Comparison of ENCODE assay signal across 14 cellular contexts in genomic region chr2:183998041-183998796, GRCh38.
DNase-seq lines count a peak whose midpoint lies in the region; ATAC-seq, FAIRE-seq and TF ChIP-seq lines count a peak whose summit lies in the region.
"Had no signal": no experiment of that assay in that cellular context is flagged by ENCODE, and none has a peak within 500 bp of the region (broad histone marks: within the 10 kb centered on the region; RNA-seq: fewer than 3 reads in every experiment).

No MANE protein-coding gene starts in this region.

- DNase-seq in H1 (ENCODE audit: low read depth in 1 of 2, low spot score in 2 of 2) (no peak), NCI-H2029 (lab: John Stamatoyannopoulos, UW) (no peak), foreskin keratinocyte (no peak), Ammon's horn (ENCODE audit: low spot score) (no peak)
- DNase-seq in effector CD8-positive, alpha-beta T cell (lab: John Stamatoyannopoulos, UW), result no peak
- DNase-seq: activated T-cell treated with anti-CD3 and anti-CD28 coated beads for 4 hours; CD4-positive, alpha-beta T cell; left cardiac atrium; NCI-H69; T1000 had no signal

- POLR2A ChIA-PET in H1 (lab: Charles Lee; ENCODE audit: partially characterized antibody), result no interaction called here

- H4K5ac ChIP-seq in H1 (ENCODE audit: insufficient read length, low read depth, low read length), result no peak overlapping the region

- H3K27me3 ChIP-seq in H1 (replicated peaks in 1 of 4; ENCODE audit: control insufficient read depth in 3 of 4, extremely low read depth in 1 of 4, insufficient read depth in 3 of 4, low read length in 3 of 4), result no peaks in the 10 kb centered on the region
- no peaks in the 10 kb centered on the region for H3K27me3 ChIP-seq in foreskin keratinocyte

- H2BK5ac ChIP-seq in H1 (ENCODE audit: low read depth, low read length), result no peak overlapping the region

- no peak overlapping the region for H3K23ac ChIP-seq in H1 (ENCODE audit: insufficient read length)

- no peak overlapping the region for H2BK120ac ChIP-seq in H1 (replicated peaks; ENCODE audit: low read depth, low read length)

- H3K27ac ChIP-seq in H1 (ENCODE audit: low read depth, low read length), result no peak overlapping the region
- no peak overlapping the region for H3K27ac ChIP-seq in foreskin keratinocyte

- H2BK15ac ChIP-seq in H1 (ENCODE audit: low read length), result no peak overlapping the region

- no peaks in the 10 kb centered on the region for H3K9me3 ChIP-seq in H1 (ENCODE audit: insufficient read depth in 2 of 2, low read depth in 1 of 2, low read length in 1 of 2)

- H3K4me1 ChIP-seq in H1 (replicated peaks in 1 of 4; ENCODE audit: control insufficient read depth in 3 of 4, insufficient read depth in 4 of 4, low read length in 3 of 4) (peaks cover 0 to 9% (median 3%) of the 10 kb centered on the region in 4 experiments; a peak in 2 of 7 replicates), foreskin keratinocyte (no peaks in the 10 kb centered on the region)

- H3K79me2 ChIP-seq in H1 (ENCODE audit: control insufficient read depth in 1 of 2, insufficient read depth in 2 of 2, low read length in 2 of 2), result no peaks in the 10 kb centered on the region

- no peaks in the 10 kb centered on the region for H3K23me2 ChIP-seq in H1 (ENCODE audit: low read depth, low read length)

- H3K36me3 ChIP-seq in H1 (ENCODE audit: control insufficient read depth in 2 of 4, insufficient read depth in 4 of 4, low read length in 3 of 4), result no peaks in the 10 kb centered on the region

- CTCF ChIA-PET in H1 (lab: Charles Lee; ENCODE audit: partially characterized antibody), result no interaction called here

- no peak overlapping the region for H3K4ac ChIP-seq in H1 (replicated peaks; ENCODE audit: insufficient read length, low read depth, low read length)

- H2BK12ac ChIP-seq in H1 (ENCODE audit: low read depth, low read length), result 0 out of 2 replicates have a peak overlapping the region, but pooled peaks have one; percentile 35

- no peak overlapping the region for H2AFZ ChIP-seq in H1 (ENCODE audit: low read length)

- no peak overlapping the region for H2AK5ac ChIP-seq in H1 (ENCODE audit: low read depth, low read length)

- TF ChIP-seq POLR2A in H1 (IDR thresholded peaks at IDR 0.05; ENCODE audit: control extremely low read depth in 1 of 2, low read depth in 2 of 2, low read length in 2 of 2), result no peak

- 0 out of 4 replicates have a peak overlapping the region, but pooled peaks of 1 of the 2 experiments have one; percentile 32 for H3K4me2 ChIP-seq in H1 (ENCODE audit: insufficient read depth in 1 of 2, low read depth in 2 of 2, low read length in 2 of 2)

- no peak overlapping the region for H4K91ac ChIP-seq in H1 (replicated peaks; ENCODE audit: insufficient read length, low read length)

- WGBS in H1 (ENCODE audit: extremely low coverage in 1 of 2, insufficient coverage in 1 of 2, insufficient read length in 1 of 2, insufficient replicate concordance in 2 of 2, low coverage in 1 of 2, low lambda C conversion rate in 2 of 2, missing lambda C conversion rate in 1 of 2), 2 experiments, result 98% methylated on average over 3 of the region's 3 CpGs; no CpG with 5 or more reads in 1 of the 2 experiments

- H2BK20ac ChIP-seq in H1 (ENCODE audit: low read length), result 0 out of 2 replicates have a peak overlapping the region, but pooled peaks have one; percentile 17

- no peak overlapping the region for H3K18ac ChIP-seq in H1 (ENCODE audit: extremely low read depth, low read length)

- no peak overlapping the region for H3K14ac ChIP-seq in H1 (ENCODE audit: insufficient read length)

- TF ChIP-seq CTCF in H1 (IDR thresholded peaks at IDR 0.05; ENCODE audit: control extremely low read depth in 1 of 3, insufficient read depth in 1 of 3, low read depth in 1 of 3, low read length in 3 of 3), result no peak
- no peak for TF ChIP-seq CTCF in foreskin keratinocyte (conservative IDR thresholded peaks at IDR 0.05)

- H4K8ac ChIP-seq in H1 (ENCODE audit: extremely low read depth, insufficient read depth, low read length), result no peak overlapping the region

- TF ChIP-seq EP300 in H1 (IDR thresholded peaks at IDR 0.05; ENCODE audit: borderline replicate concordance in 1 of 2, low read depth in 2 of 2, low read length in 2 of 2), result no peak

- TF ChIP-seq RAD21 in H1 (IDR thresholded peaks at IDR 0.05 in 1 of 2, conservative IDR thresholded peaks at IDR 0.05 in 1 of 2; ENCODE audit: low read depth in 2 of 2, low read length in 2 of 2), result no peak

- no peak for FAIRE-seq in H1 (lab: Jason Lieb, UNC)
- FAIRE-seq: K562 had no signal

- no peak overlapping the region for H3K9ac ChIP-seq in H1 (replicated peaks in 1 of 4; ENCODE audit: extremely low read depth in 1 of 4, low read depth in 3 of 4, low read length in 3 of 4)

- no peaks in the 10 kb centered on the region for H3K79me1 ChIP-seq in H1 (ENCODE audit: low read depth, low read length)

- no peak overlapping the region for H3K4me3 ChIP-seq in H1 (ENCODE audit: extremely low read depth in 1 of 4, insufficient read depth in 2 of 4, low read depth in 3 of 4, low read length in 4 of 4)
- H3K4me3 ChIP-seq: K562 had no signal

- H3K56ac ChIP-seq in H1 (replicated peaks; ENCODE audit: insufficient read length, low read depth, low read length), result no peak overlapping the region

- peak; percentile 94 for ATAC-seq in GM18858 (IDR thresholded peaks at IDR 0.05; ENCODE audit: unreplicated experiment)
- ATAC-seq in GM21576 (IDR thresholded peaks at IDR 0.05; ENCODE audit: unreplicated experiment), result peak; percentile 94
- peak; percentile 92 for ATAC-seq in HG03108 (IDR thresholded peaks at IDR 0.05; ENCODE audit: unreplicated experiment)
- no peak for ATAC-seq in foreskin keratinocyte
- ATAC-seq: K562, left cardiac atrium had no signal

- H4K20me1 ChIP-seq in H1 (replicated peaks in 1 of 2; ENCODE audit: control insufficient read depth in 1 of 2, insufficient read depth in 2 of 2, low read length in 2 of 2), result no peaks in the 10 kb centered on the region

TF ChIP-seq in H1, 55 proteins besides CTCF, POLR2A, EP300 and RAD21:
- no peak for TF ChIP-seq TEAD4 (IDR thresholded peaks at IDR 0.05; ENCODE audit: low read depth, low read length)
- TF ChIP-seq USF2 (IDR thresholded peaks at IDR 0.05; ENCODE audit: low read length), result no peak
